Comparison of ENCODE assay signal across 13 cellular contexts in genomic region chr1:31699341-31699891, GRCh38. TPM values are rescaled to one million over a fixed set of nuclear protein-coding genes. Genes with fewer than 3 reads are reported as not detected.
DNase-seq lines count a peak whose midpoint lies in the region; ATAC-seq, FAIRE-seq and TF ChIP-seq lines count a peak whose summit lies in the region.
"Had no signal": no experiment of that assay in that cellular context is flagged by ENCODE, and none has a peak within 500 bp of the region (broad histone marks: within the 10 kb centered on the region; RNA-seq: fewer than 3 reads in every experiment).

No MANE protein-coding gene starts in this region.

- H3K9me3 ChIP-seq in astrocyte (ENCODE audit: insufficient read depth, low read depth, low read length) (no peaks in the 10 kb centered on the region), trophoblast cell (ENCODE audit: insufficient read depth, low read depth, low read length) (no peaks in the 10 kb centered on the region)
- H3K9me3 ChIP-seq in effector memory CD4-positive, alpha-beta T cell (ENCODE audit: control insufficient read depth, low read length): no peaks in the 10 kb centered on the region
- H3K9me3 ChIP-seq: left ventricle myocardium inferior, right atrium auricular region had no signal

- peaks cover 50% of the 10 kb centered on the region for H3K4me1 ChIP-seq in astrocyte (ENCODE audit: insufficient read depth, low read length)
- H3K4me1 ChIP-seq in trophoblast cell (ENCODE audit: control insufficient read depth in 1 of 2, insufficient read depth in 2 of 2, low read length in 2 of 2): peaks cover 46 to 48% of the 10 kb centered on the region in 2 experiments
- peaks cover 12% of the 10 kb centered on the region for H3K4me1 ChIP-seq in effector memory CD4-positive, alpha-beta T cell (ENCODE audit: control insufficient read depth, insufficient read depth, low read length, poor library complexity, severe bottlenecking)

- peak overlapping the region; percentile 38 for H2AK5ac ChIP-seq in trophoblast cell (ENCODE audit: low read length)

- no peak overlapping the region for H2BK5ac ChIP-seq in trophoblast cell (ENCODE audit: low read depth, low read length, poor library complexity)

- FAIRE-seq in astrocyte (lab: Jason Lieb, UNC): no peak
- FAIRE-seq in frontal cortex (lab: Jason Lieb, UNC): no peak

- H3K27me3 Mint-ChIP-seq in astrocyte (ENCODE audit: low read depth, unreplicated experiment): no peaks in the 10 kb centered on the region

- no peaks in the 10 kb centered on the region for H3K27me3 ChIP-seq in astrocyte (ENCODE audit: insufficient read depth, low read length)
- H3K27me3 ChIP-seq in trophoblast cell (ENCODE audit: insufficient read depth, low read length): no peaks in the 10 kb centered on the region
- H3K27me3 ChIP-seq in effector memory CD4-positive, alpha-beta T cell (replicated peaks; ENCODE audit: control insufficient read depth, insufficient read depth, low read length, poor library complexity, severe bottlenecking): peaks cover under 1% of the 10 kb centered on the region
- H3K27me3 ChIP-seq: right atrium auricular region had no signal

- H3K27ac ChIP-seq in astrocyte (ENCODE audit: low read depth, low read length) (no peak overlapping the region), trophoblast cell (ENCODE audit: low read depth, low read length) (no peak overlapping the region)
- H3K27ac ChIP-seq in effector memory CD4-positive, alpha-beta T cell (ENCODE audit: insufficient read depth, low read length, poor library complexity, severe bottlenecking): no peak overlapping the region

- peak; percentile 46 for DNase-seq in Daoy (ENCODE audit: low read depth)
- DNase-seq in astrocyte (ENCODE audit: low read depth): no peak
- DNase-seq in trophoblast cell: no peak
- no peak for DNase-seq in frontal cortex (ENCODE audit: low spot score in 2 of 2)
- DNase-seq in effector memory CD4-positive, alpha-beta T cell: no peak
- DNase-seq: activated CD4-positive, alpha-beta T cell treated with anti-CD3 and anti-CD28 coated beads for 4 hours; DMS53; left ventricle myocardium inferior; NCI-H2107; RPMI8226 had no signal

- H3K4me2 ChIP-seq in astrocyte (ENCODE audit: low read length) (no peak overlapping the region), trophoblast cell (ENCODE audit: low read length) (no peak overlapping the region)

- H4K8ac ChIP-seq in trophoblast cell (ENCODE audit: low read depth, low read length): no peak overlapping the region

- peaks cover 39% of the 10 kb centered on the region for H3K4me1 Mint-ChIP-seq in astrocyte (ENCODE audit: low read depth, unreplicated experiment)

- H3K23ac ChIP-seq in trophoblast cell (ENCODE audit: low read length): no peak overlapping the region

- no peak overlapping the region for H2BK12ac ChIP-seq in trophoblast cell (ENCODE audit: low read length)

- no peak overlapping the region for H2BK120ac ChIP-seq in trophoblast cell (ENCODE audit: insufficient read depth, low read length, poor library complexity)

- peak overlapping the region; percentile 20 for H3K18ac ChIP-seq in trophoblast cell (ENCODE audit: low read length)

- ATAC-seq in HG02885 (IDR thresholded peaks at IDR 0.05; ENCODE audit: poor library complexity, unreplicated experiment) (peak; percentile 34), HG02763 (IDR thresholded peaks at IDR 0.05; ENCODE audit: unreplicated experiment) (no peak)

- peak overlapping the region; percentile 24 for H3K27ac Mint-ChIP-seq in astrocyte (ENCODE audit: unreplicated experiment)

- H3K36me3 Mint-ChIP-seq in astrocyte (ENCODE audit: low read depth, unreplicated experiment): peaks cover 19% of the 10 kb centered on the region

- H3K4me3 ChIP-seq in astrocyte (ENCODE audit: insufficient read depth, low read depth, low read length) (no peak overlapping the region), trophoblast cell (ENCODE audit: low read depth, low read length) (no peak overlapping the region)
- no peak overlapping the region for H3K4me3 ChIP-seq in effector memory CD4-positive, alpha-beta T cell (ENCODE audit: insufficient read depth, low read depth, low read length, poor library complexity, severe bottlenecking)
- H3K4me3 ChIP-seq: left ventricle myocardium inferior, right atrium auricular region had no signal

- H3K4me3 Mint-ChIP-seq in astrocyte (ENCODE audit: unreplicated experiment): no peak overlapping the region

- peaks cover 10% of the 10 kb centered on the region for H3K36me3 ChIP-seq in astrocyte (ENCODE audit: insufficient read depth, low read length)
- H3K36me3 ChIP-seq in trophoblast cell (ENCODE audit: control insufficient read depth in 1 of 2, insufficient read depth in 2 of 2, low read length in 2 of 2): peaks cover 51 to 55% of the 10 kb centered on the region in 2 experiments
- H3K36me3 ChIP-seq in effector memory CD4-positive, alpha-beta T cell (ENCODE audit: control insufficient read depth, insufficient read depth, low read length): no peaks in the 10 kb centered on the region
- H3K36me3 ChIP-seq: left ventricle myocardium inferior had no signal

- H3K79me2 ChIP-seq in astrocyte (ENCODE audit: insufficient read depth, low read length) (peaks cover 32% of the 10 kb centered on the region), trophoblast cell (ENCODE audit: control insufficient read depth, insufficient read depth, low read length, poor library complexity) (peaks cover 12% of the 10 kb centered on the region)

- H2AFZ ChIP-seq in astrocyte (ENCODE audit: low read depth, low read length) (no peak overlapping the region), trophoblast cell (ENCODE audit: insufficient read depth, low read length, poor library complexity) (no peak overlapping the region)

- H4K20me1 ChIP-seq in astrocyte (ENCODE audit: insufficient read depth, low read length): no peaks in the 10 kb centered on the region

- H3K9ac ChIP-seq in astrocyte (ENCODE audit: low read length): no peak overlapping the region
- no peak overlapping the region for H3K9ac ChIP-seq in trophoblast cell (ENCODE audit: low read length)

- H3K79me1 ChIP-seq in trophoblast cell (ENCODE audit: low read length): peaks cover 36% of the 10 kb centered on the region

- no peak overlapping the region for H4K12ac ChIP-seq in trophoblast cell (ENCODE audit: low read depth, low read length)

- no peaks in the 10 kb centered on the region for H3K9me3 Mint-ChIP-seq in astrocyte (ENCODE audit: unreplicated experiment)

- no CpG with 5 or more reads among the region's 10 CpGs for WGBS in trophoblast cell (ENCODE audit: extremely low coverage, insufficient coverage, insufficient read length)

- TF ChIP-seq CTCF in astrocyte (IDR thresholded peaks at IDR 0.05; ENCODE audit: insufficient read depth, low read depth, low read length): no peak

- H3K4ac ChIP-seq in trophoblast cell (ENCODE audit: low read depth, low read length): no peak overlapping the region

- peak overlapping the region; percentile 29 for H4K91ac ChIP-seq in trophoblast cell (ENCODE audit: low read depth, low read length)

- peak overlapping the region; percentile 1 for H3K14ac ChIP-seq in trophoblast cell (ENCODE audit: low read length)

RNA-seq across cellular contexts. Expression of gene COL16A1, which starts 4.4 kb away (rescaled TPM):
- total RNA-seq in Daoy (2014; rRNA removed; shearing (Covaris generic)): 28.7 and 38.2 TPM in 2 replicates
- total RNA-seq in astrocyte: 42.9 and 56.5 TPM in 2 replicates
- 43.1 and 44.2 TPM in 2 replicates for polyA plus RNA-seq in trophoblast cell (2013)
- total RNA-seq in frontal cortex: 4.1 TPM

RNA-seq across cellular contexts. Expression of gene PEF1, which starts 54.7 kb away (rescaled TPM):
- 109 and 126 TPM in 2 replicates for total RNA-seq in Daoy (2014; rRNA removed; shearing (Covaris generic))
- total RNA-seq in astrocyte (56.3 and 57.9 TPM in 2 replicates), frontal cortex (37.9 TPM)
- polyA plus RNA-seq in trophoblast cell (2013): 66.7 and 70.3 TPM in 2 replicates
